Comparison of ENCODE assay signal across 21 cellular contexts in the genomic region with DNA sequence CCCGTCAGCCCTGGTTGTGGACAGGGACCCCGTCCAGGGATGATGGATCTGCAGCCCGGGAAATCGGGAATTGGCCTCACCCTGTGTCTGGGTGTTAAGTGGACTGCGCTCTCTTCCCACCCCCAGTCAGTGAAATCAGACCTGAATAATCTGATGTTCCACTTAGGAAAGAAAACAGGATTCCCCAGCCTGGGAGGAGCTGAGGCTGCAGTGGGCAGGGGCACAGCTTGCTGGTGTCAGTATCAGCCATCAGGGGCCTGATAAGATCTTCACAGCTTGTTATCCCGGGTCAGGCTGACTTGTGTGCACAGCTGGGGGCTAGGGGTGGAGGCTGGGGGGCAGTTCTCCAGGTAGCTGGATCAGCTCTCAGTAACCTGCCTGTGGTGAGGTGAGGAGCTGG. TPM values are rescaled to one million over a fixed set of nuclear protein-coding genes. Genes with fewer than 3 reads are reported as not detected.
"Had no signal": no experiment of that assay in that cellular context is flagged by ENCODE, and none has a peak within 500 bp of the region (broad histone marks: within the 10 kb centered on the region; RNA-seq: fewer than 3 reads in every experiment).

No MANE protein-coding gene starts in this region.

- H3K27ac ChIP-seq: esophagus muscularis mucosa, hepatocyte, left lung, prostate gland, thyroid gland had no signal

- H3K4me1 Mint-ChIP-seq: activated T-helper 17 cell treated with anti-CD3 and anti-CD28 coated beads, Interleukin-2, amount 50 U/mL, for 72 hours had no signal

- H3K4me1 ChIP-seq: left lung, prostate gland had no signal

- H3K9me3 Mint-ChIP-seq: activated CD8-positive, alpha-beta T cell treated with anti-CD3 and anti-CD28 coated beads for 36 hours; activated naive CD8-positive, alpha-beta T cell treated with anti-CD3 and anti-CD28 coated beads for 36 hours; activated T-helper 17 cell treated with anti-CD3 and anti-CD28 coated beads, Interleukin-2, amount 50 U/mL, for 72 hours; immature natural killer cell; mesothelial cell of epicardium; naive thymus-derived CD8-positive, alpha-beta T cell had no signal

- H3K79me2 ChIP-seq: hepatocyte had no signal

- H3K36me3 ChIP-seq: esophagus muscularis mucosa, left lung, prostate gland, thyroid gland had no signal

- H3K4me3 Mint-ChIP-seq: activated CD8-positive, alpha-beta T cell treated with anti-CD3 and anti-CD28 coated beads for 36 hours; activated naive CD8-positive, alpha-beta T cell treated with anti-CD3 and anti-CD28 coated beads for 36 hours; activated T-helper 17 cell treated with anti-CD3 and anti-CD28 coated beads, Interleukin-2, amount 50 U/mL, for 72 hours; immature natural killer cell; mesothelial cell of epicardium; naive thymus-derived CD8-positive, alpha-beta T cell; T-helper 17 cell had no signal

- H3K36me3 Mint-ChIP-seq: activated naive CD8-positive, alpha-beta T cell treated with anti-CD3 and anti-CD28 coated beads for 36 hours; immature natural killer cell; mesothelial cell of epicardium; naive thymus-derived CD8-positive, alpha-beta T cell had no signal

- H3K4me3 ChIP-seq: esophagus muscularis mucosa, hepatocyte, left lung, prostate gland, thyroid gland had no signal

- H3K9me3 ChIP-seq: esophagus muscularis mucosa, left lung, prostate gland, thyroid gland had no signal

- DNase-seq: activated CD4-positive, alpha-beta T cell treated with anti-CD3 and anti-CD28 coated beads for 48 hours; activated CD8-positive, alpha-beta T cell treated with anti-CD3 and anti-CD28 coated beads for 36 hours; activated naive CD4-positive, alpha-beta T cell treated with Interleukin-2 at 50 U/mL for 16 hours; activated naive CD8-positive, alpha-beta T cell treated with anti-CD3 and anti-CD28 coated beads for 36 hours; central memory CD4-positive, alpha-beta T cell; effector memory CD4-positive, alpha-beta T cell; glutamatergic neuron; immature natural killer cell; left lung; naive thymus-derived CD8-positive, alpha-beta T cell; stimulated activated CD4-positive, alpha-beta T cell treated with anti-CD3 and anti-CD28 coated beads, Interleukin-4, amount 100 ng/mL, for 1 hour; stimulated activated naive CD8-positive, alpha-beta T cell treated with anti-CD3 and anti-CD28 coated beads, Interleukin-15, Interleukin-2, amounts not matched to agents 100 U/mL and 50 U/mL, for 24 hours; T-helper 17 cell; thyroid gland had no signal

- H3K27ac Mint-ChIP-seq: activated CD8-positive, alpha-beta T cell treated with anti-CD3 and anti-CD28 coated beads for 36 hours; activated naive CD8-positive, alpha-beta T cell treated with anti-CD3 and anti-CD28 coated beads for 36 hours; activated T-helper 17 cell treated with anti-CD3 and anti-CD28 coated beads, Interleukin-2, amount 50 U/mL, for 72 hours; mesothelial cell of epicardium; naive thymus-derived CD8-positive, alpha-beta T cell; T-helper 17 cell had no signal

- H3K4me2 ChIP-seq: hepatocyte had no signal

RNA-seq across cellular contexts. Expression of a gene that starts 29.1 kb away (rescaled TPM):
- total RNA-seq: activated CD8-positive, alpha-beta T cell treated with anti-CD3 and anti-CD28 coated beads for 36 hours; activated naive CD8-positive, alpha-beta T cell treated with anti-CD3 and anti-CD28 coated beads for 36 hours; activated T-helper 17 cell treated with anti-CD3 and anti-CD28 coated beads, Interleukin-2, amount 50 U/mL, for 72 hours; hepatocyte; lung microvascular endothelial cell; naive thymus-derived CD8-positive, alpha-beta T cell; T-helper 17 cell; ureter had no signal
- polyA plus RNA-seq: immature natural killer cell; naive thymus-derived CD8-positive, alpha-beta T cell had no signal
